11 cellular contexts compared by ENCODE assay signal in genomic region chr11:34028407-34028804, GRCh38. TPM values are rescaled to one million over a fixed set of nuclear protein-coding genes. Genes with fewer than 3 reads are reported as not detected.
DNase-seq lines count a peak whose midpoint lies in the region; ATAC-seq and TF ChIP-seq lines count a peak whose summit lies in the region.
"Had no signal": no experiment of that assay in that cellular context is flagged by ENCODE, and none has a peak within 500 bp of the region (broad histone marks: within the 10 kb centered on the region; RNA-seq: fewer than 3 reads in every experiment).

No MANE protein-coding gene starts in this region.

- H3K4me3 ChIP-seq in left lung, result no peak overlapping the region
- H3K4me3 ChIP-seq: cardiac muscle cell, sigmoid colon had no signal

- no peaks in the 10 kb centered on the region for H3K36me3 ChIP-seq in left lung
- H3K36me3 ChIP-seq: cardiac muscle cell, sigmoid colon had no signal

- no peak overlapping the region for H3K27ac ChIP-seq in left lung
- H3K27ac ChIP-seq: cardiac muscle cell had no signal

- H3K27me3 ChIP-seq in left lung, result no peaks in the 10 kb centered on the region
- H3K27me3 ChIP-seq: cardiac muscle cell, sigmoid colon had no signal

- peaks cover 0 to 2% of the 10 kb centered on the region in 2 donors for H3K4me1 ChIP-seq in left lung
- H3K4me1 ChIP-seq: sigmoid colon had no signal

- DNase-seq in M059J (ENCODE audit: low read depth), result peak; percentile 21
- peak; percentile 29 for DNase-seq in dedifferentiated amniotic fluid mesenchymal stem cell (ENCODE audit: extremely low spot score)
- DNase-seq in left lung, result no peak
- peak; percentile 36 for DNase-seq in stromal cell of bone marrow (ENCODE audit: low read depth)
- no peak for DNase-seq in NCI-H2081 treated with DMSO at 0.1 percent for 48 hours (lab: John Stamatoyannopoulos, UW)
- DNase-seq: activated T-cell treated with anti-CD3 and anti-CD28 coated beads, Interleukin-2, amount 50 U/mL, for 1 hour; DMS 273 treated with DMSO at 0.1 percent for 48 hours; sigmoid colon had no signal

- intact Hi-C loops in left lung (cut with DNase I), result no loop called here

- ATAC-seq in left lung (peak; percentile 67), HG03565 (IDR thresholded peaks at IDR 0.05; ENCODE audit: unreplicated experiment) (no peak), GM18517 (IDR thresholded peaks at IDR 0.05; ENCODE audit: unreplicated experiment) (no peak)

- no peaks in the 10 kb centered on the region for H3K9me3 ChIP-seq in left lung
- H3K9me3 ChIP-seq: sigmoid colon had no signal

- no peak for TF ChIP-seq CTCF in left lung (IDR thresholded peaks at IDR 0.05)

RNA-seq across cellular contexts. Expression of gene CAPRIN1, which starts 23.1 kb away (rescaled TPM):
- 172 and 283 TPM in 2 replicates for total RNA-seq in M059J (2014; rRNA removed; shearing (Covaris generic))
- 100 to 1,000 TPM; 196 to 208 TPM for total RNA-seq in left lung

Comparison
In these comparisons a context has a peak if more than half of its experiments do, and no peak if none do; other contexts are left out.
1. DNase-seq: peak in M059J (single experiment), dedifferentiated amniotic fluid mesenchymal stem cell (single experiment) and stromal cell of bone marrow (single experiment); none in left lung (0 of 2) and NCI-H2081 treated with DMSO at 0.1 percent for 48 hours (single experiment).